Comparison of ENCODE assay signal across 7 cellular contexts in the genomic region with DNA sequence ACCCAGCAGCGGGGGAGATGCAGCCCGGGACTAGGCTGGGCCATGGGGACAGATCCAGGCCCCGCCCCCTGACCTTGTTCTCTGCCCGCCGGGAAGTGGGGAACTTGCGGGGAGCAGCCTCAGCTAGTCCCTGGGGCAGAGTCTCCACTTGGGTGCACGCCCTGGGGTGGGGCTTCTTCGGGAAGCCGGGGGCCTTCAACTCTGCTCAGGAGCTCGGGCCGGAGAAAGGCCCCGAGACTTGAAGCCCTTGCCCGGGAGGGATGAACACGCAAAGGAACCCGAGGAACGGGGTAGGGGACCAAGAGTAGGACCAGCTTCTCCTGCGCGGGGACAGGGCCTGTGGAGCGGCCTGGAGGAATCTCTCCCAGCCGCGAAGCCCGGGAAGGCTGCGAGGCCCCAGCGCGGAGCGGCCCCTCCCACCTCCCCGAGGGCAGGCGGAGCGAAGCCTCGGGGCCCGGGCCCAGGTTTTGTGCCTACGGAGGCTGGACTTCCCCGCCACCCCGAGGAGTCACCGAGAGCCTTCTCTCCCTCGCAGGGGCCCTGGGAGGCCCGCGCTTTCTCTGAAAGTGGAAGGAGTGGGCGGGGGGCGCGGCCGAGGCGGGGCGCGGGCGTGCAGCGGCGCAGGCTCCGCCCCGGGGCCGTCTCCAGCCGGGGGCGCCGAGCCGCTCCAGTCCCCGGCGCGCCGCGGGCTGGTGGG. TPM values are rescaled to one million over a fixed set of nuclear protein-coding genes. Genes with fewer than 3 reads are reported as not detected.
DNase-seq lines count a peak whose midpoint lies in the region; ATAC-seq and TF ChIP-seq lines count a peak whose summit lies in the region.

ITPKA (plus strand) TSS at position 670 of the 697 bp plus-strand sequence. CDS start 54 bp downstream, outside the sequence.

- DNase-seq in NCI-H1092 treated with DMSO at 0.1 percent for 48 hours (lab: John Stamatoyannopoulos, UW), result peak; percentile 21
- DNase-seq in UCSD-AML1 (lab: John Stamatoyannopoulos, UW; ENCODE audit: unreplicated experiment), result peak; percentile 78
- DNase-seq in immature natural killer cell, result peak; percentile 62 to 65 (median 64)
- peak; percentile 85 to 90 (median 87) for DNase-seq in stimulated activated CD4-positive, alpha-beta T cell treated with anti-CD3 and anti-CD28 coated beads, Interleukin-12 subunit alpha, Interleukin-12 subunit beta, amount 100 ng/mL, for 48 hours (ENCODE audit: low read depth in 2 of 3, low spot score in 1 of 3)

- peak; percentile 70 for ATAC-seq in HG02571 (IDR thresholded peaks at IDR 0.05; ENCODE audit: unreplicated experiment)

- no peaks in the 10 kb centered on the region for H3K36me3 Mint-ChIP-seq in brain
- H3K36me3 Mint-ChIP-seq in immature natural killer cell, result peaks cover 0 to 4% (median 0%) of the 10 kb centered on the region in 3 donors

- peak within 1 kb of the TSS; percentile 80 to 90 (median 84) for H3K4me3 Mint-ChIP-seq in brain
- peak within 1 kb of the TSS; percentile 76 to 91 (median 83) for H3K4me3 Mint-ChIP-seq in immature natural killer cell

- peak; percentile 73 for TF ChIP-seq POLR2A in GM15510 (IDR thresholded peaks at IDR 0.05; ENCODE audit: borderline replicate concordance, extremely low read depth, insufficient read length)

- peaks cover 0 to 4% (median 0%) of the 10 kb centered on the region in 5 experiments for H3K9me3 Mint-ChIP-seq in brain
- peaks cover 0 to 2% (median 0%) of the 10 kb centered on the region in 6 donors for H3K9me3 Mint-ChIP-seq in immature natural killer cell

- H3K27me3 Mint-ChIP-seq in brain (peaks cover 57% of the 10 kb centered on the region), immature natural killer cell (ENCODE audit: low read depth in 3 of 3) (peaks cover 16 to 25% (median 22%) of the 10 kb centered on the region in 3 donors)

- H3K4me1 Mint-ChIP-seq in brain (peaks cover 13% of the 10 kb centered on the region), immature natural killer cell (peaks cover 9 to 10% of the 10 kb centered on the region in 2 donors)

- H3K27ac Mint-ChIP-seq in brain (peak within 1 kb of the TSS; percentile 28 to 65 (median 51)), immature natural killer cell (peak within 1 kb of the TSS in 2 of 6 donors; percentile 78)

- no peak for TF ChIP-seq CTCF in brain (conservative IDR thresholded peaks at IDR 0.05)

RNA-seq across cellular contexts. Expression of gene ITPKA, which starts in this region (rescaled TPM):
- polyA plus RNA-seq in brain (ENCODE audit: insufficient read depth, low read depth, low replicate concordance) (17.4 TPM), immature natural killer cell (not detected)

Comparison
In these comparisons a context has a peak if more than half of its experiments do, and no peak if none do; other contexts are left out.
1. Peak in every context shown above with its lines: DNase-seq and ATAC-seq.
2. RNA of gene ITPKA (polyA plus RNA-seq): 17.4 TPM in brain (single experiment); not detected in immature natural killer cell; every median in the first group is over 10 times any median in the second.
3. Peak in DNase-seq in immature natural killer cell; RNA of the gene not detected or under 1 TPM.
4. DNase-seq: peak in every context shown above with its lines; median percentile 87 in stimulated activated CD4-positive, alpha-beta T cell treated with anti-CD3 and anti-CD28 coated beads, Interleukin-12 subunit alpha, Interleukin-12 subunit beta, amount 100 ng/mL, for 48 hours; 78 in UCSD-AML1; 64 in immature natural killer cell; 21 in NCI-H1092 treated with DMSO at 0.1 percent for 48 hours.